8 cellular contexts compared by ENCODE assay signal in the genomic region with DNA sequence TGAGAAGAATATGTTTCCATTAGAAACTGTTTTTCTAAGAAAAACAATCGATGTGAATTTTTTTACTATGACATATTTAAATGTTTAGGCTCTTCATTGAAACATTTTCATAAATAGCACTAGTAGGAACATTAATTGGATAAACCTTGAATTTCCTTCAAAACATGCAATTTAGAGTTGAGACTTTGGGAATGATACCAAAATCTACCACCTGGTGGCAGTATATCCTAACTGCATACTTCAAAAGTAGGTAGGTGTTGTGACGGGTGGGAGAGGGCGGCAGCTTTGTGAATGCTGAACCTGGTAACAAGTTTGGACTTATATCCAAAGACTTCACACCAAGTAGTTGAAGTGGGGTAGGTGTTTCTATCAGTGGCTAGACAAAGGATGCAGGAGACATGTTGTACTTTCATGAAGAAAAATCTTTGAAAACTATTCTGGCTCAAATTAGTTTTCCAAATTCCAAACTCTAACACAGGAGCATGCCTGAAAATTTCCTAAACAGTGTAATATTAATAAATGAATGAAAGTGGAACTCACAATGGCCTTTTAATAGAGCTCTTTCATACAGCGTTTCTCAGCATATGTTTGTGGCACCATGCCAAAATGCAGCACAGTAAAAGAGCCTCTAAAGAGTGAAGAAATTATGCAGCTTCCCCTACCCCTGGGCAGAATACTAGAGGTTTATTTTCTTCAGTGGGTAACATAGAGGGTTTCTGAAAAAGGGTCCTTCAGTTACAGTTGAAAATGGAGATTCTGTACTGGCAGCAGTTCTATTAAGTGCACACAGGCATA.
DNase-seq lines count a peak whose midpoint lies in the region; ATAC-seq lines count a peak whose summit lies in the region.

No MANE protein-coding gene starts in this region.

- ATAC-seq in GM18873 (IDR thresholded peaks at IDR 0.05; ENCODE audit: low FRiP score, unreplicated experiment) (peak; percentile 84), HG03064 (IDR thresholded peaks at IDR 0.05; ENCODE audit: low read depth, unreplicated experiment) (peak; percentile 72), aorta (ENCODE audit: low FRiP score) (no peak)

- H3K9me3 ChIP-seq in aorta (ENCODE audit: control insufficient read depth, low read length): peaks cover 1% of the 10 kb centered on the region

- H3K27ac ChIP-seq in aorta (ENCODE audit: low read depth in 1 of 2, low read length in 2 of 2): no peak overlapping the region

- DNase-seq in COR-L47 (lab: John Stamatoyannopoulos, UW): peak; percentile 62
- DNase-seq in NCI-H2171 (lab: John Stamatoyannopoulos, UW): peak; percentile 44
- peak; percentile 15 for DNase-seq in activated T-cell treated with anti-CD3 and anti-CD28 coated beads for 24 hours (ENCODE audit: low read depth)
- peak; percentile 6 for DNase-seq in germinal center (ENCODE audit: low spot score)
- peak; percentile 36 for DNase-seq in putamen (ENCODE audit: low spot score)
- DNase-seq in aorta: no peak

- H3K27me3 ChIP-seq in aorta (ENCODE audit: control insufficient read depth in 1 of 2, insufficient read depth in 2 of 2, low read length in 1 of 2): no peaks in the 10 kb centered on the region

- H3K4me1 ChIP-seq in aorta (ENCODE audit: control insufficient read depth in 1 of 2, insufficient read depth in 2 of 2, low read length in 2 of 2): no peaks in the 10 kb centered on the region

- H3K36me3 ChIP-seq in aorta (ENCODE audit: control insufficient read depth in 1 of 2, insufficient read depth in 2 of 2, low read length in 1 of 2): no peaks in the 10 kb centered on the region

- intact Hi-C loops in aorta (cut with DNase I): no loop called here

- no peak overlapping the region for H3K4me3 ChIP-seq in aorta (ENCODE audit: low read length in 2 of 2)

- WGBS in aorta, 2 donors: 2% methylated on average over 4 of the region's 4 CpGs

Comparison
In these comparisons a context has a peak if more than half of its experiments do, and no peak if none do; other contexts are left out.
1. DNase-seq: peak in COR-L47 (single experiment), NCI-H2171 (single experiment), activated T-cell treated with anti-CD3 and anti-CD28 coated beads for 24 hours (single experiment), germinal center (single experiment) and putamen (single experiment); none in aorta (0 of 2).